14 cellular contexts compared by ENCODE assay signal in genomic region chr17:69724236-69724635, GRCh38.
DNase-seq lines count a peak whose midpoint lies in the region; ATAC-seq and TF ChIP-seq lines count a peak whose summit lies in the region.
"Had no signal": no experiment of that assay in that cellular context is flagged by ENCODE, and none has a peak within 500 bp of the region (broad histone marks: within the 10 kb centered on the region; RNA-seq: fewer than 3 reads in every experiment).

No MANE protein-coding gene starts in this region.

- TF ChIP-seq CTCF in fibroblast of lung (conservative IDR thresholded peaks at IDR 0.05 in 1 of 2, IDR thresholded peaks at IDR 0.05 in 1 of 2; ENCODE audit: low read depth in 1 of 2, low read length in 2 of 2) (no peak), psoas muscle (IDR thresholded peaks at IDR 0.05) (no peak), GM13977 (IDR thresholded peaks at IDR 0.05; ENCODE audit: extremely low read depth, insufficient read depth, missing control alignments) (no peak)

- no peaks in the 10 kb centered on the region for H3F3A ChIP-seq in GM23248 (ENCODE audit: insufficient read depth)

- H3K9me3 ChIP-seq in GM23248 (ENCODE audit: low read depth): no peaks in the 10 kb centered on the region
- H3K9me3 ChIP-seq in MG63: no peaks in the 10 kb centered on the region
- H3K9me3 ChIP-seq in fibroblast of lung (ENCODE audit: control insufficient read depth, insufficient read depth, low read depth, low read length): no peaks in the 10 kb centered on the region
- no peaks in the 10 kb centered on the region for H3K9me3 ChIP-seq in psoas muscle
- no peaks in the 10 kb centered on the region for H3K9me3 ChIP-seq in neuronal stem cell (replicated peaks in 1 of 2; ENCODE audit: control insufficient read depth in 2 of 2, insufficient read depth in 1 of 2, low read depth in 1 of 2, low read length in 2 of 2)
- H3K9me3 ChIP-seq: HAP-1 had no signal

- H4K20me1 ChIP-seq in GM23248 (ENCODE audit: insufficient read depth) (no peaks in the 10 kb centered on the region), fibroblast of lung (ENCODE audit: control insufficient read depth, extremely low read depth, insufficient read depth, low read length) (no peaks in the 10 kb centered on the region)

- no peak overlapping the region for H3K18ac ChIP-seq in neuronal stem cell (ENCODE audit: low read length)

- DNase-seq in GM23248: peak; percentile 34
- DNase-seq in MG63: peak; percentile 50
- peak; percentile 9 to 20 for DNase-seq in fibroblast of lung (ENCODE audit: low read depth in 2 of 2)
- no peak for DNase-seq in psoas muscle
- DNase-seq in GM13977 (ENCODE audit: low spot score): no peak
- no peak for DNase-seq in EL
- no peak for DNase-seq in neuronal stem cell (ENCODE audit: low spot score)
- DNase-seq: CD8-positive, alpha-beta T cell; COR-L47; DND-41; GOT3; HFFc6; KBM-7 had no signal

- H3K4me3 ChIP-seq in GM23248: no peak overlapping the region
- H3K4me3 ChIP-seq in MG63: no peak overlapping the region
- no peak overlapping the region for H3K4me3 ChIP-seq in fibroblast of lung (replicated peaks in 1 of 4; ENCODE audit: control extremely low read depth in 1 of 4, insufficient read depth in 1 of 4, low read depth in 3 of 4, low read length in 4 of 4)
- no peak overlapping the region for H3K4me3 ChIP-seq in psoas muscle
- H3K4me3 ChIP-seq in neuronal stem cell (ENCODE audit: low read length in 2 of 2): no peak overlapping the region
- H3K4me3 ChIP-seq: HAP-1 had no signal

- no peaks in the 10 kb centered on the region for H3K27me3 ChIP-seq in GM23248 (replicated peaks; ENCODE audit: insufficient read depth)
- H3K27me3 ChIP-seq in MG63: no peaks in the 10 kb centered on the region
- no peaks in the 10 kb centered on the region for H3K27me3 ChIP-seq in fibroblast of lung (ENCODE audit: control insufficient read depth, insufficient read depth, low read length)
- H3K27me3 ChIP-seq in psoas muscle (ENCODE audit: insufficient read depth in 3 of 3, low read length in 2 of 3): no peaks in the 10 kb centered on the region
- H3K27me3 ChIP-seq in neuronal stem cell (ENCODE audit: control insufficient read depth in 3 of 3, insufficient read depth in 3 of 3, low read depth in 1 of 3, low read length in 3 of 3): no peaks in the 10 kb centered on the region

- H3K36me3 ChIP-seq in GM23248 (ENCODE audit: low read depth): no peaks in the 10 kb centered on the region
- no peaks in the 10 kb centered on the region for H3K36me3 ChIP-seq in MG63
- H3K36me3 ChIP-seq in fibroblast of lung (ENCODE audit: control insufficient read depth, insufficient read depth, low read length): no peaks in the 10 kb centered on the region
- H3K36me3 ChIP-seq in psoas muscle (ENCODE audit: insufficient read depth in 1 of 2, low read depth in 1 of 2): no peaks in the 10 kb centered on the region
- H3K36me3 ChIP-seq in neuronal stem cell (replicated peaks in 1 of 2; ENCODE audit: control insufficient read depth in 2 of 2, insufficient read depth in 2 of 2, low read length in 2 of 2): no peaks in the 10 kb centered on the region
- H3K36me3 ChIP-seq: HAP-1 had no signal

- H3K4me2 ChIP-seq in GM23248 (ENCODE audit: unreplicated experiment) (no peak overlapping the region), fibroblast of lung (ENCODE audit: extremely low read depth, insufficient read depth, low read length) (no peak overlapping the region), neuronal stem cell (ENCODE audit: insufficient read depth, low read length, poor library complexity, severe bottlenecking) (no peak overlapping the region)

- H2AFZ ChIP-seq in GM23248: no peak overlapping the region
- no peak overlapping the region for H2AFZ ChIP-seq in fibroblast of lung (ENCODE audit: low read length)
- no peak overlapping the region for H2AFZ ChIP-seq in neuronal stem cell (ENCODE audit: low read length)

- no peak overlapping the region for H3K27ac ChIP-seq in GM23248
- H3K27ac ChIP-seq in fibroblast of lung (ENCODE audit: insufficient read depth, low read length): no peak overlapping the region
- no peak overlapping the region for H3K27ac ChIP-seq in psoas muscle
- no peak overlapping the region for H3K27ac ChIP-seq in neuronal stem cell (replicated peaks; ENCODE audit: low read length)

- no peak overlapping the region for H4K91ac ChIP-seq in neuronal stem cell (ENCODE audit: low read depth, low read length, poor library complexity)

- no peak overlapping the region for H3K14ac ChIP-seq in neuronal stem cell (ENCODE audit: low read length)

- no peak overlapping the region for H2BK12ac ChIP-seq in neuronal stem cell (ENCODE audit: low read length)

- WGBS in GM23248 (ENCODE audit: low coverage in 1 of 2, low lambda C conversion rate in 2 of 2, missing lambda C conversion rate in 2 of 2), 2 experiments: 72 to 96% methylated on average over 1 of the region's 1 CpG
- 79 to 94% (median 90%) methylated on average over 1 of the region's 1 CpG for WGBS in psoas muscle, 3 donors
- no CpG with 5 or more reads among the region's 1 CpG for WGBS in neuronal stem cell (ENCODE audit: extremely low coverage in 2 of 2, insufficient read length in 2 of 2, insufficient replicate concordance in 1 of 2), 2 donors

- no peaks in the 10 kb centered on the region for H3K9me2 ChIP-seq in GM23248 (ENCODE audit: insufficient read depth)

- intact Hi-C loops in psoas muscle (cut with DNase I): loop anchor here in 1 of 2 donors (10.0 kb wide), 1 partner anchor 421 kb away; no protein-coding TSS in a partner anchor

- peak in 3 of 4 donors; percentile 55 to 81 (median 77) for ATAC-seq in psoas muscle
- ATAC-seq: CD8-positive, alpha-beta T cell had no signal

- no peak overlapping the region for H3K23ac ChIP-seq in neuronal stem cell (ENCODE audit: low read depth, low read length, poor library complexity)

- H2AK5ac ChIP-seq in neuronal stem cell (ENCODE audit: low read depth, low read length): no peak overlapping the region

- in situ Hi-C loops in GM23248 (cut with MboI): no loop called here
- in situ Hi-C loops in GM13977 (cut with MboI; ENCODE audit: low pct_unique_long_range_greater_than_20kb, low sequenced_read_pairs, unreplicated experiment): no loop called here

- H3K4ac ChIP-seq in neuronal stem cell (ENCODE audit: low read length): no peak overlapping the region

- H3K79me2 ChIP-seq in GM23248 (ENCODE audit: insufficient read depth) (no peaks in the 10 kb centered on the region), fibroblast of lung (ENCODE audit: control insufficient read depth, insufficient read depth, low read length) (no peaks in the 10 kb centered on the region)

- H3K79me1 ChIP-seq in neuronal stem cell (ENCODE audit: low read depth, low read length): no peaks in the 10 kb centered on the region

- 0 out of 2 replicates have a peak, but pooled peaks cover under 1% of the 10 kb centered on the region for H3K4me1 ChIP-seq in GM23248 (ENCODE audit: insufficient read depth)
- no peaks in the 10 kb centered on the region for H3K4me1 ChIP-seq in fibroblast of lung (ENCODE audit: control insufficient read depth, extremely low read depth, insufficient read depth, low read length)
- peaks cover 12% of the 10 kb centered on the region for H3K4me1 ChIP-seq in psoas muscle
- H3K4me1 ChIP-seq in neuronal stem cell (ENCODE audit: control insufficient read depth in 2 of 2, insufficient read depth in 1 of 2, low read depth in 1 of 2, low read length in 2 of 2): peaks cover 0 to 2% of the 10 kb centered on the region in 2 donors
- H3K4me1 ChIP-seq: HAP-1 had no signal

- H2BK5ac ChIP-seq in neuronal stem cell (ENCODE audit: low read length): no peak overlapping the region

- no peak overlapping the region for H2BK120ac ChIP-seq in neuronal stem cell (ENCODE audit: low read depth, low read length)

- H4K8ac ChIP-seq in neuronal stem cell (ENCODE audit: low read depth, low read length): no peak overlapping the region

- H3K9ac ChIP-seq in GM23248 (no peak overlapping the region), fibroblast of lung (ENCODE audit: insufficient read depth, low read length) (no peak overlapping the region), neuronal stem cell (ENCODE audit: low read depth, low read length, poor library complexity) (no peak overlapping the region)

- no peak overlapping the region for H2BK15ac ChIP-seq in neuronal stem cell (ENCODE audit: low read length)

Comparison
In these comparisons a context has a peak if more than half of its experiments do, and no peak if none do; other contexts are left out.
1. DNase-seq: peak in GM23248 (single experiment), MG63 (single experiment) and fibroblast of lung (2 of 2); none in psoas muscle (0 of 2), GM13977 (single experiment), EL (single experiment) and neuronal stem cell (single experiment).